14 cellular contexts compared by ENCODE assay signal in the genomic region with DNA sequence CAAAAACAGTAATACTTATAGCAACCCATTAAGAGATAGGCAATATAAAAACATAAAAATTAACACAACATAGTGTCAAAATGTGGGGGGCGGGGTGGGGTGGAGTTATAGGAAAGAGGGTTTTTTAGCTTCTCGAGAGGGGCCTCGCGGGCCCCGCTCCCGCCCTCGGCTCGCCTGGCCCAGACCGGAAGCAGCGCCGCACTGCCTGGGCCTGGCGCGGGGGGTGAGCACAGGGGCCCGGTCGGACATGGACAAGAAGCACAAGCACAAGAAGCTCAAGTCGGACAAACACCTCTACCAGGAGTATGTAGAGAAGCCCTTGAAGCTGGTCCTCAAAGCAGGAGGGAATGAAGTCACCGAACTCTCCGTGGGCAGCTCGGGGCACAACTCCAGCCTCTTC. TPM values are rescaled to one million over a fixed set of nuclear protein-coding genes. Genes with fewer than 3 reads are reported as not detected.
DNase-seq lines count a peak whose midpoint lies in the region; ATAC-seq lines count a peak whose summit lies in the region.
"Had no signal": no experiment of that assay in that cellular context is flagged by ENCODE, and none has a peak within 500 bp of the region (broad histone marks: within the 10 kb centered on the region; RNA-seq: fewer than 3 reads in every experiment).

No MANE protein-coding gene starts in this region.

- H3K4me3 Mint-ChIP-seq in activated naive CD8-positive, alpha-beta T cell treated with anti-CD3 and anti-CD28 coated beads, Interleukin-2, amount 10 ng/mL, durations not matched to agents 7 days and 5 days, result no peak overlapping the region
- no peak overlapping the region for H3K4me3 Mint-ChIP-seq in activated naive CD8-positive, alpha-beta T cell treated with anti-CD3 and anti-CD28 coated beads for 36 hours
- no peak overlapping the region for H3K4me3 Mint-ChIP-seq in activated T-helper 2 cell treated with anti-CD3 and anti-CD28 coated beads, Interferon-gamma antibody, Interleukin-2, Interleukin-4, amounts not matched to agents 10 μg/mL and 5 μg/mL and 100 μg/mL, durations not matched to agents 14 hours and 24 hours and 36 hours (ENCODE audit: low read depth)

- H3K9ac ChIP-seq in trophoblast cell (ENCODE audit: low read length), result no peak overlapping the region
- H3K9ac ChIP-seq: BLaER1, GM23248 had no signal

- H3K14ac ChIP-seq in trophoblast cell (ENCODE audit: low read length), result no peak overlapping the region

- no peaks in the 10 kb centered on the region for H3K79me2 ChIP-seq in trophoblast cell (ENCODE audit: control insufficient read depth, insufficient read depth, low read length, poor library complexity)

- H3K79me1 ChIP-seq in trophoblast cell (ENCODE audit: low read length), result no peaks in the 10 kb centered on the region

- no peak overlapping the region for H2BK12ac ChIP-seq in trophoblast cell (ENCODE audit: low read length)

- H3K4me2 ChIP-seq in trophoblast cell (ENCODE audit: low read length), result no peak overlapping the region
- H3K4me2 ChIP-seq: BLaER1 had no signal

- no peak for DNase-seq in activated naive CD8-positive, alpha-beta T cell treated with anti-CD3 and anti-CD28 coated beads, Interleukin-2, amount 10 ng/mL, durations not matched to agents 7 days and 5 days
- no peak for DNase-seq in activated naive CD8-positive, alpha-beta T cell treated with anti-CD3 and anti-CD28 coated beads for 36 hours
- DNase-seq in activated T-helper 2 cell treated with anti-CD3 and anti-CD28 coated beads, Interferon-gamma antibody, Interleukin-2, Interleukin-4, amounts not matched to agents 10 μg/mL and 5 μg/mL and 100 μg/mL, durations not matched to agents 14 hours and 24 hours and 36 hours (ENCODE audit: low spot score), result no peak
- no peak for DNase-seq in trophoblast cell
- DNase-seq in stimulated activated naive CD8-positive, alpha-beta T cell treated with anti-CD3 and anti-CD28 coated beads, Interleukin-15, Interleukin-2, amounts not matched to agents 100 U/mL and 50 U/mL, for 24 hours, result no peak
- no peak for DNase-seq in SW480 (ENCODE audit: low spot score)
- DNase-seq in SK-N-DZ (ENCODE audit: low spot score), result no peak
- DNase-seq: 8988T, AML-193, Calu3, DMS79, EL, GM23248 had no signal

- peaks cover 6% of the 10 kb centered on the region for H3K9me3 Mint-ChIP-seq in activated naive CD8-positive, alpha-beta T cell treated with anti-CD3 and anti-CD28 coated beads, Interleukin-2, amount 10 ng/mL, durations not matched to agents 7 days and 5 days
- H3K9me3 Mint-ChIP-seq in activated naive CD8-positive, alpha-beta T cell treated with anti-CD3 and anti-CD28 coated beads for 36 hours, result peaks cover 23% of the 10 kb centered on the region
- H3K9me3 Mint-ChIP-seq in activated T-helper 2 cell treated with anti-CD3 and anti-CD28 coated beads, Interferon-gamma antibody, Interleukin-2, Interleukin-4, amounts not matched to agents 10 μg/mL and 5 μg/mL and 100 μg/mL, durations not matched to agents 14 hours and 24 hours and 36 hours, result peaks cover 20% of the 10 kb centered on the region

- peak overlapping the region; percentile 44 for H3K4ac ChIP-seq in trophoblast cell (ENCODE audit: low read depth, low read length)

- ATAC-seq in activated naive CD8-positive, alpha-beta T cell treated with anti-CD3 and anti-CD28 coated beads, Interleukin-2, amount 10 ng/mL, durations not matched to agents 7 days and 5 days (ENCODE audit: low read depth), result no peak
- no peak for ATAC-seq in stimulated activated naive CD8-positive, alpha-beta T cell treated with anti-CD3 and anti-CD28 coated beads, Interleukin-15, Interleukin-2, amounts not matched to agents 100 U/mL and 50 U/mL, for 24 hours

- H3K36me3 ChIP-seq in trophoblast cell (ENCODE audit: control insufficient read depth in 1 of 2, insufficient read depth in 2 of 2, low read length in 2 of 2), result no peaks in the 10 kb centered on the region

- H3K4me1 ChIP-seq in trophoblast cell (ENCODE audit: control insufficient read depth in 1 of 2, insufficient read depth in 2 of 2, low read length in 2 of 2), result peaks cover 0 to 6% of the 10 kb centered on the region in 2 experiments

- H3K23ac ChIP-seq in trophoblast cell (ENCODE audit: low read length), result no peak overlapping the region

- H2AK5ac ChIP-seq in trophoblast cell (ENCODE audit: low read length), result no peak overlapping the region

- H4K91ac ChIP-seq in trophoblast cell (ENCODE audit: low read depth, low read length), result no peak overlapping the region

- H3K4me3 ChIP-seq in trophoblast cell (ENCODE audit: low read depth, low read length), result no peak overlapping the region
- H3K4me3 ChIP-seq: BLaER1, GM23248 had no signal

- no peak overlapping the region for H4K12ac ChIP-seq in trophoblast cell (ENCODE audit: low read depth, low read length)

- H3K4me1 Mint-ChIP-seq in activated naive CD8-positive, alpha-beta T cell treated with anti-CD3 and anti-CD28 coated beads, Interleukin-2, amount 10 ng/mL, durations not matched to agents 7 days and 5 days, result peaks cover 19% of the 10 kb centered on the region
- H3K4me1 Mint-ChIP-seq in activated naive CD8-positive, alpha-beta T cell treated with anti-CD3 and anti-CD28 coated beads for 36 hours, result peaks cover 42% of the 10 kb centered on the region
- peaks cover 50% of the 10 kb centered on the region for H3K4me1 Mint-ChIP-seq in activated T-helper 2 cell treated with anti-CD3 and anti-CD28 coated beads, Interferon-gamma antibody, Interleukin-2, Interleukin-4, amounts not matched to agents 10 μg/mL and 5 μg/mL and 100 μg/mL, durations not matched to agents 14 hours and 24 hours and 36 hours (ENCODE audit: low read depth)

- no peak overlapping the region for H2BK5ac ChIP-seq in trophoblast cell (ENCODE audit: low read depth, low read length, poor library complexity)

- POLR2A ChIA-PET in activated naive CD8-positive, alpha-beta T cell treated with anti-CD3 and anti-CD28 coated beads, Interleukin-2, amount 10 ng/mL, durations not matched to agents 7 days and 5 days (lab: Charles Lee), result no interaction called here

- peak overlapping the region; percentile 44 for H3K27ac Mint-ChIP-seq in activated naive CD8-positive, alpha-beta T cell treated with anti-CD3 and anti-CD28 coated beads, Interleukin-2, amount 10 ng/mL, durations not matched to agents 7 days and 5 days
- H3K27ac Mint-ChIP-seq in activated naive CD8-positive, alpha-beta T cell treated with anti-CD3 and anti-CD28 coated beads for 36 hours, result no peak overlapping the region
- peak overlapping the region; percentile 64 for H3K27ac Mint-ChIP-seq in activated T-helper 2 cell treated with anti-CD3 and anti-CD28 coated beads, Interferon-gamma antibody, Interleukin-2, Interleukin-4, amounts not matched to agents 10 μg/mL and 5 μg/mL and 100 μg/mL, durations not matched to agents 14 hours and 24 hours and 36 hours

- no CpG with 5 or more reads among the region's 19 CpGs for WGBS in trophoblast cell (ENCODE audit: extremely low coverage, insufficient coverage, insufficient read length)

- no peak overlapping the region for H2BK120ac ChIP-seq in trophoblast cell (ENCODE audit: insufficient read depth, low read length, poor library complexity)

- intact Hi-C loops in activated T-helper 2 cell treated with anti-CD3 and anti-CD28 coated beads, Interferon-gamma antibody, Interleukin-2, Interleukin-4, amounts not matched to agents 10 μg/mL and 5 μg/mL and 100 μg/mL, durations not matched to agents 14 hours and 24 hours and 36 hours (cut with micrococcal nuclease), result loop anchor here (5.0 kb wide), 1 partner anchor 52 kb away; no protein-coding TSS in a partner anchor

- H3K36me3 Mint-ChIP-seq in activated naive CD8-positive, alpha-beta T cell treated with anti-CD3 and anti-CD28 coated beads, Interleukin-2, amount 10 ng/mL, durations not matched to agents 7 days and 5 days, result peaks cover 39% of the 10 kb centered on the region
- peaks cover 54% of the 10 kb centered on the region for H3K36me3 Mint-ChIP-seq in activated naive CD8-positive, alpha-beta T cell treated with anti-CD3 and anti-CD28 coated beads for 36 hours
- H3K36me3 Mint-ChIP-seq in activated T-helper 2 cell treated with anti-CD3 and anti-CD28 coated beads, Interferon-gamma antibody, Interleukin-2, Interleukin-4, amounts not matched to agents 10 μg/mL and 5 μg/mL and 100 μg/mL, durations not matched to agents 14 hours and 24 hours and 36 hours (ENCODE audit: low read depth), result peaks cover 49% of the 10 kb centered on the region

- H3K18ac ChIP-seq in trophoblast cell (ENCODE audit: low read length), result peak overlapping the region; percentile 22

- no peak overlapping the region for H2AFZ ChIP-seq in trophoblast cell (ENCODE audit: insufficient read depth, low read length, poor library complexity)
- H2AFZ ChIP-seq: GM23248 had no signal

- H3K9me3 ChIP-seq in trophoblast cell (ENCODE audit: insufficient read depth, low read depth, low read length), result no peaks in the 10 kb centered on the region

- no peak overlapping the region for H4K8ac ChIP-seq in trophoblast cell (ENCODE audit: low read depth, low read length)

- no peaks in the 10 kb centered on the region for H3K27me3 ChIP-seq in trophoblast cell (ENCODE audit: insufficient read depth, low read length)
- H3K27me3 ChIP-seq: BLaER1 had no signal

- H3K27ac ChIP-seq in trophoblast cell (ENCODE audit: low read depth, low read length), result no peak overlapping the region
- H3K27ac ChIP-seq: BLaER1, GM23248 had no signal

- H3K27me3 Mint-ChIP-seq in activated naive CD8-positive, alpha-beta T cell treated with anti-CD3 and anti-CD28 coated beads, Interleukin-2, amount 10 ng/mL, durations not matched to agents 7 days and 5 days, result no peaks in the 10 kb centered on the region
- no peaks in the 10 kb centered on the region for H3K27me3 Mint-ChIP-seq in activated naive CD8-positive, alpha-beta T cell treated with anti-CD3 and anti-CD28 coated beads for 36 hours
- no peaks in the 10 kb centered on the region for H3K27me3 Mint-ChIP-seq in activated T-helper 2 cell treated with anti-CD3 and anti-CD28 coated beads, Interferon-gamma antibody, Interleukin-2, Interleukin-4, amounts not matched to agents 10 μg/mL and 5 μg/mL and 100 μg/mL, durations not matched to agents 14 hours and 24 hours and 36 hours (ENCODE audit: low read depth)

RNA-seq across cellular contexts. Expression of gene REV3L, which starts 53.4 kb away (rescaled TPM):
- 10 to 100 TPM; 20.1 to 23.0 TPM for total RNA-seq in activated naive CD8-positive, alpha-beta T cell treated with anti-CD3 and anti-CD28 coated beads, Interleukin-2, amount 10 ng/mL, durations not matched to agents 7 days and 5 days
- 10 to 100 TPM; 17.0 TPM for total RNA-seq in activated naive CD8-positive, alpha-beta T cell treated with anti-CD3 and anti-CD28 coated beads for 36 hours
- total RNA-seq in activated T-helper 2 cell treated with anti-CD3 and anti-CD28 coated beads, Interferon-gamma antibody, Interleukin-2, Interleukin-4, amounts not matched to agents 10 μg/mL and 5 μg/mL and 100 μg/mL, durations not matched to agents 14 hours and 24 hours and 36 hours, result 19.4 and 23.8 TPM in 2 replicates
- 8.7 TPM in 2 replicates for polyA plus RNA-seq in trophoblast cell (2013)
- polyA plus RNA-seq in SK-N-DZ (2014; cell fraction: cytosol; rRNA removed), result 10.8 and 13.9 TPM in 2 replicates
- 12.1 and 26.1 TPM in 2 replicates for polyA plus RNA-seq in SK-N-DZ (2014; cell fraction: nucleus; rRNA removed)
